Comparison of ENCODE assay signal across 8 cellular contexts in the genomic region with DNA sequence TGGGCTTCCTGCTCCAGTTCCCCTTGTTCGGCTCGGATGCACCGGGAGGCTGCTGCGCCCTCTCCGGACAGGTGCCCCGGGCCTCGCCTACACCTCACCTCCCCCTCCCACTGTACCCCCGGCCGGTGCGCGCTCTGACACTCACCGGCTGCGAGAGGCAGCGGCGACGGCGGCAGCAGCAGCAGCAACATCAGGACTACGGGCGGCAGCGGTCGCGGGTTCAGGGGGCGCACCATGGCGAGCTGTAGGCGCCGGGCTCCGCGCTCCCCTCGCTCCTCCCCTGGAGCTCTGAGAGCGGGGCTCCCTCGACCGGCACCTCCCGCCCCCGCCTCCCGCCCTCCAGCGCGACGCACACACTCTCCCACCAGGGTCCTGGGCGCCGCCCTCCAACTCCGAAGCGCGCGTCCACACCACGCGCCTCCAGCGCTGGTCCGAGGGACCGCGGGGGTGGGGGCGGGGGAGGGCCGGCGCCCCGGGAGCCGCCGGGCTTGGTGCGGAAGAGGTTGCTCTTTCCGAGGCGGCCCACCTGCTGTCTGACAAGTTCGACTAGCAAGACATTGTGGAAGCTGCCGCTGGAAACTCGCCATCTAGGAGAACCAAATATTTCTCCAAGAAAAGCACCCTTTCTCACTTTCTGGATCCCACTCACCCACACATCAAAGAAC. TPM values are rescaled to one million over a fixed set of nuclear protein-coding genes. Genes with fewer than 3 reads are reported as not detected.
A peak's percentile ranks its signal among the peaks of the same experiment; 100 is the strongest.
DNase-seq lines count a peak whose midpoint lies in the region; ATAC-seq, FAIRE-seq and TF ChIP-seq lines count a peak whose summit lies in the region.

Gene GFRA3, minus strand, starts transcription at position 433 of the 665 bp plus-strand sequence. Its CDS starts 197 bp downstream, at position 236.

- BruUV-seq in MCF 10A (replicated peaks; lab: Mats Ljungman, UMichigan), result no TSS peak

- no peak within 1 kb of the TSS for H3K4me3 Mint-ChIP-seq in MCF 10A (ENCODE audit: unreplicated experiment)
- H3K4me3 Mint-ChIP-seq in astrocyte (ENCODE audit: unreplicated experiment), result peak within 1 kb of the TSS; percentile 70
- H3K4me3 Mint-ChIP-seq in CD14-positive monocyte, result peak within 1 kb of the TSS in 1 of 2 donors; percentile 63

- H3K9ac ChIP-seq in astrocyte (ENCODE audit: low read length), result no peak within 1 kb of the TSS
- H3K9ac ChIP-seq in Karpas-422 (ENCODE audit: low read length), result no peak within 1 kb of the TSS

- TF ChIP-seq CTCF in breast epithelium (IDR thresholded peaks at IDR 0.05) (no peak), MCF 10A (IDR thresholded peaks at IDR 0.05; ENCODE audit: unreplicated experiment) (no peak), astrocyte (IDR thresholded peaks at IDR 0.05; ENCODE audit: insufficient read depth, low read depth, low read length) (no peak), thoracic aorta (IDR thresholded peaks at IDR 0.05) (no peak), CD14-positive monocyte (IDR thresholded peaks at IDR 0.05) (no peak)

- no peak within 1 kb of the TSS for H3K27ac Mint-ChIP-seq in MCF 10A (ENCODE audit: low read depth, unreplicated experiment)
- H3K27ac Mint-ChIP-seq in astrocyte (ENCODE audit: unreplicated experiment), result peak within 1 kb of the TSS; percentile 23
- peak within 1 kb of the TSS in 1 of 7 donors; percentile 2 for H3K27ac Mint-ChIP-seq in CD14-positive monocyte

- H4K20me1 ChIP-seq in astrocyte (ENCODE audit: insufficient read depth, low read length), result no peaks in the 10 kb centered on the region
- no peaks in the 10 kb centered on the region for H4K20me1 ChIP-seq in Karpas-422 (ENCODE audit: insufficient read depth, low read depth, low read length)

- H3K9me3 ChIP-seq in breast epithelium, result no peaks in the 10 kb centered on the region
- H3K9me3 ChIP-seq in astrocyte (ENCODE audit: insufficient read depth, low read depth, low read length), result no peaks in the 10 kb centered on the region
- no peaks in the 10 kb centered on the region for H3K9me3 ChIP-seq in thoracic aorta
- H3K9me3 ChIP-seq in Karpas-422 (ENCODE audit: low read length), result no peaks in the 10 kb centered on the region

- no peak for FAIRE-seq in astrocyte (lab: Jason Lieb, UNC)

- H2AFZ ChIP-seq in astrocyte (ENCODE audit: low read depth, low read length) (peak within 1 kb of the TSS; percentile 76), Karpas-422 (ENCODE audit: low read length) (no peak within 1 kb of the TSS)

- CTCF ChIA-PET in MCF 10A (lab: Yijun Ruan, JAX), result interaction anchor here (0.6 to 1.4 kb wide), 3 partner anchors 9 to 97 kb away, joined by 3 to 5 read pairs (median 3); no protein-coding TSS in a partner anchor

- H3K27ac ChIP-seq in breast epithelium (no peak within 1 kb of the TSS), astrocyte (ENCODE audit: low read depth, low read length) (no peak within 1 kb of the TSS), thoracic aorta (no peak within 1 kb of the TSS), Karpas-422 (ENCODE audit: low read length) (no peak within 1 kb of the TSS)

- H3K27me3 Mint-ChIP-seq in MCF 10A (ENCODE audit: insufficient read depth, unreplicated experiment) (no peaks in the 10 kb centered on the region), astrocyte (ENCODE audit: low read depth, unreplicated experiment) (peaks cover 37% of the 10 kb centered on the region), CD14-positive monocyte (ENCODE audit: low read depth in 3 of 3) (peaks cover 30 to 42% (median 33%) of the 10 kb centered on the region in 3 donors)

- peaks cover 0 to 5% of the 10 kb centered on the region in 2 donors for H3K27me3 ChIP-seq in breast epithelium
- peaks cover 5% of the 10 kb centered on the region for H3K27me3 ChIP-seq in astrocyte (ENCODE audit: insufficient read depth, low read length)
- peaks cover 4% of the 10 kb centered on the region for H3K27me3 ChIP-seq in thoracic aorta (replicated peaks; ENCODE audit: insufficient read depth)
- H3K27me3 ChIP-seq in Karpas-422 (ENCODE audit: low read length), result no peaks in the 10 kb centered on the region

- no peaks in the 10 kb centered on the region for H3K36me3 ChIP-seq in breast epithelium
- no peaks in the 10 kb centered on the region for H3K36me3 ChIP-seq in astrocyte (ENCODE audit: insufficient read depth, low read length)
- H3K36me3 ChIP-seq in thoracic aorta, result no peaks in the 10 kb centered on the region
- H3K36me3 ChIP-seq in Karpas-422 (ENCODE audit: insufficient read depth, low read length), result no peaks in the 10 kb centered on the region

- H3K36me3 Mint-ChIP-seq in MCF 10A (ENCODE audit: insufficient read depth, unreplicated experiment), result no peaks in the 10 kb centered on the region
- H3K36me3 Mint-ChIP-seq in astrocyte (ENCODE audit: low read depth, unreplicated experiment), result no peaks in the 10 kb centered on the region
- H3K36me3 Mint-ChIP-seq in CD14-positive monocyte, result no peaks in the 10 kb centered on the region

- no peaks in the 10 kb centered on the region for H3K79me2 ChIP-seq in astrocyte (ENCODE audit: insufficient read depth, low read length)
- H3K79me2 ChIP-seq in Karpas-422 (ENCODE audit: low read length), result no peaks in the 10 kb centered on the region

- POLR2A ChIA-PET in MCF 10A (lab: Yijun Ruan, JAX), result no interaction called here

- no peaks in the 10 kb centered on the region for H3K9me2 ChIP-seq in Karpas-422 (replicated peaks; ENCODE audit: insufficient read depth, low read length)

- ATAC-seq in thoracic aorta (ENCODE audit: insufficient number of reproducible peaks, low FRiP score, low read depth) (no peak), HG03469 (IDR thresholded peaks at IDR 0.05; ENCODE audit: unreplicated experiment) (no peak)

- no peak for TF ChIP-seq POLR2A in breast epithelium (IDR thresholded peaks at IDR 0.05)

- DNase-seq in breast epithelium (ENCODE audit: low spot score in 2 of 2) (no peak), MCF 10A (ENCODE audit: unreplicated experiment) (no peak), astrocyte (ENCODE audit: low read depth) (no peak), iris pigment epithelial cell (ENCODE audit: low read depth) (peak; percentile 9), thoracic aorta (ENCODE audit: low spot score) (no peak), CD14-positive monocyte (ENCODE audit: low spot score) (no peak), Karpas-422 (no peak)

- H3K9me3 Mint-ChIP-seq in MCF 10A (ENCODE audit: unreplicated experiment) (no peaks in the 10 kb centered on the region), astrocyte (ENCODE audit: unreplicated experiment) (no peaks in the 10 kb centered on the region), CD14-positive monocyte (peaks cover 0 to 7% (median 0%) of the 10 kb centered on the region in 7 donors)

- H3K4me2 ChIP-seq in astrocyte (ENCODE audit: low read length), result peak within 1 kb of the TSS; percentile 84
- no peak within 1 kb of the TSS for H3K4me2 ChIP-seq in Karpas-422 (ENCODE audit: low read depth, low read length, poor library complexity, severe bottlenecking)

- H3K4me3 ChIP-seq in breast epithelium (peak within 1 kb of the TSS; percentile 23 to 70 (median 49)), astrocyte (ENCODE audit: insufficient read depth, low read depth, low read length) (peak within 1 kb of the TSS; percentile 22), thoracic aorta (peak within 1 kb of the TSS; percentile 57), Karpas-422 (ENCODE audit: low read length) (no peak within 1 kb of the TSS)

- intact Hi-C loops in breast epithelium (cut with DNase I; ENCODE audit: low total_unique reads), result no loop called here
- intact Hi-C loops in MCF 10A (cut with micrococcal nuclease), result no loop called here
- intact Hi-C loops in CD14-positive monocyte (cut with micrococcal nuclease), result no loop called here

- H3K4me1 ChIP-seq in breast epithelium (no peaks in the 10 kb centered on the region), astrocyte (ENCODE audit: insufficient read depth, low read length) (peaks cover 3% of the 10 kb centered on the region), thoracic aorta (ENCODE audit: control insufficient read depth in 1 of 2, low read depth in 2 of 2) (peaks cover 5 to 11% of the 10 kb centered on the region in 2 donors), Karpas-422 (ENCODE audit: low read length) (no peaks in the 10 kb centered on the region)

- H3K4me1 Mint-ChIP-seq in MCF 10A (ENCODE audit: insufficient read depth, unreplicated experiment) (no peaks in the 10 kb centered on the region), astrocyte (ENCODE audit: low read depth, unreplicated experiment) (no peaks in the 10 kb centered on the region), CD14-positive monocyte (peaks cover 6% of the 10 kb centered on the region)

RNA-seq across cellular contexts. Expression of gene GFRA3, which starts in this region (rescaled TPM):
- not detected for total RNA-seq in breast epithelium
- total RNA-seq in MCF 10A (2022), result not detected in 2 replicates
- total RNA-seq in astrocyte, result 0.16 TPM in 1 of 2 replicates, not detected in the other
- total RNA-seq in thoracic aorta, result under 1 TPM in 1 of 2 donors, not detected in 1; 0.27 TPM
- not detected for polyA plus RNA-seq in CD14-positive monocyte
- 0.37 TPM in 1 of 2 replicates, not detected in the other for total RNA-seq in Karpas-422 (2014; rRNA removed; shearing (Covaris generic); ENCODE audit: low replicate concordance)
